ENCODE assay signal across 28 cellular contexts in genomic region chr2:66938471-66938967, GRCh38.
"Had no signal": no experiment of that assay in that cellular context is flagged by ENCODE, and none has a peak within 500 bp of the region (broad histone marks: within the 10 kb centered on the region; RNA-seq: fewer than 3 reads in every experiment).

No MANE protein-coding gene starts in this region.

- H3K36me3 Mint-ChIP-seq: immature natural killer cell; memory B cell; naive B cell; natural killer cell treated with Interleukin-12 subunit alpha and Interleukin-12 subunit beta and Interleukin-15 and Interleukin-18, amount 100 ng/mL, for 72 hours; neural progenitor cell had no signal

- ATAC-seq: left ventricle myocardium superior; lower lobe of right lung; mucosa of descending colon; natural killer cell treated with Interleukin-12 subunit alpha and Interleukin-12 subunit beta and Interleukin-15 and Interleukin-18, amount 100 ng/mL, for 72 hours; sciatic nerve; stimulated activated naive CD8-positive, alpha-beta T cell treated with anti-CD3 and anti-CD28 coated beads, Interleukin-15, amount 100 ng/mL, for 72 hours had no signal

- H3K4me3 ChIP-seq: dorsolateral prefrontal cortex, esophagus muscularis mucosa, lower lobe of right lung, mucosa of descending colon, neural progenitor cell, smooth muscle cell, suprapubic skin, transverse colon, vagina had no signal

- H3K27me3 ChIP-seq: esophagus muscularis mucosa, neural progenitor cell, suprapubic skin, transverse colon, vagina had no signal

- H3K36me3 ChIP-seq: esophagus muscularis mucosa, lower lobe of right lung, neural progenitor cell, suprapubic skin, transverse colon, vagina had no signal

- H3K27ac Mint-ChIP-seq: immature natural killer cell; memory B cell; naive B cell; natural killer cell treated with Interleukin-12 subunit alpha and Interleukin-12 subunit beta and Interleukin-15 and Interleukin-18, amount 100 ng/mL, for 72 hours; neural progenitor cell; progenitor cell of endocrine pancreas; stimulated activated naive CD8-positive, alpha-beta T cell treated with anti-CD3 and anti-CD28 coated beads, Interleukin-15, amount 100 ng/mL, for 72 hours had no signal

- FAIRE-seq: colon, frontal cortex had no signal

- H3K27me3 Mint-ChIP-seq: naive B cell; progenitor cell of endocrine pancreas; stimulated activated naive CD8-positive, alpha-beta T cell treated with anti-CD3 and anti-CD28 coated beads, Interleukin-15, amount 100 ng/mL, for 72 hours had no signal

- H3K4me1 Mint-ChIP-seq: immature natural killer cell; memory B cell; naive B cell; neural progenitor cell; stimulated activated naive CD8-positive, alpha-beta T cell treated with anti-CD3 and anti-CD28 coated beads, Interleukin-15, amount 100 ng/mL, for 72 hours had no signal

- H3K9me3 Mint-ChIP-seq: neural progenitor cell had no signal

- H3K4me3 Mint-ChIP-seq: immature natural killer cell; memory B cell; naive B cell; natural killer cell treated with Interleukin-12 subunit alpha and Interleukin-12 subunit beta and Interleukin-15 and Interleukin-18, amount 100 ng/mL, for 72 hours; neural progenitor cell; stimulated activated naive CD8-positive, alpha-beta T cell treated with anti-CD3 and anti-CD28 coated beads, Interleukin-15, amount 100 ng/mL, for 72 hours had no signal

- H3K4me2 ChIP-seq: neural progenitor cell, smooth muscle cell had no signal

- H3K27ac ChIP-seq: dorsolateral prefrontal cortex, esophagus muscularis mucosa, lower lobe of right lung, neural progenitor cell, parathyroid adenoma, suprapubic skin, transverse colon, vagina had no signal

- H3K9ac ChIP-seq: neural progenitor cell, parathyroid adenoma had no signal

- DNase-seq: dorsolateral prefrontal cortex; effector CD4-positive, alpha-beta T cell; hypothalamus; immature natural killer cell; islet precursor cell; left ventricle myocardium superior; lower lobe of right lung; mucosa of descending colon; naive B cell; stimulated activated CD4-positive, alpha-beta T cell treated with anti-CD3 and anti-CD28 coated beads, Interleukin-12 subunit alpha, Interleukin-12 subunit beta, amount 100 ng/mL, for 4 hours; stimulated activated CD4-positive, alpha-beta T cell treated with anti-CD3 and anti-CD28 coated beads, Interleukin-1b, Interleukin-23, amount 100 ng/mL, for 48 hours; stimulated activated CD4-positive, alpha-beta T cell treated with anti-CD3 and anti-CD28 coated beads, Interleukin-4, amount 100 ng/mL, for 1 hour; stimulated activated CD8-positive, alpha-beta memory T cell treated with anti-CD3 and anti-CD28 coated beads, Interleukin-4, amount 100 ng/mL, for 48 hours; stimulated activated naive CD4-positive, alpha-beta T cell; stimulated activated naive CD8-positive, alpha-beta T cell treated with anti-CD3 and anti-CD28 coated beads, Interleukin-15, amount 100 ng/mL, for 72 hours; transverse colon had no signal

- H3K9me3 ChIP-seq: esophagus muscularis mucosa, lower lobe of right lung, mucosa of descending colon, suprapubic skin, transverse colon, vagina had no signal

- H3K4me1 ChIP-seq: esophagus muscularis mucosa, lower lobe of right lung, neural progenitor cell, parathyroid adenoma, suprapubic skin, transverse colon, vagina had no signal

- H2AFZ ChIP-seq: neural progenitor cell, parathyroid adenoma had no signal
